ENCODE assay signal across 13 cellular contexts in genomic region chr3:169659096-169659521, GRCh38. TPM values are rescaled to one million over a fixed set of nuclear protein-coding genes. Genes with fewer than 3 reads are reported as not detected.
A peak's percentile ranks its signal among the peaks of the same experiment; 100 is the strongest.
DNase-seq lines count a peak whose midpoint lies in the region; ATAC-seq and TF ChIP-seq lines count a peak whose summit lies in the region.
"Had no signal": no experiment of that assay in that cellular context is flagged by ENCODE, and none has a peak within 500 bp of the region (broad histone marks: within the 10 kb centered on the region; RNA-seq: fewer than 3 reads in every experiment).

No MANE protein-coding gene starts in this region.

- no peak overlapping the region for H3K14ac ChIP-seq in neuronal stem cell (ENCODE audit: low read length)

- H2BK5ac ChIP-seq in neuronal stem cell (ENCODE audit: low read length) = no peak overlapping the region

- peak overlapping the region; percentile 95 for H3K27ac ChIP-seq in left ventricle myocardium inferior (replicated peaks)
- H3K27ac ChIP-seq in neuronal stem cell (replicated peaks; ENCODE audit: low read length) = no peak overlapping the region
- H3K27ac ChIP-seq: foreskin keratinocyte, PC-9 had no signal

- WGBS in neuronal stem cell (ENCODE audit: extremely low coverage in 2 of 2, insufficient read length in 2 of 2, insufficient replicate concordance in 1 of 2), 2 donors = no CpG with 5 or more reads among the region's 5 CpGs

- peak overlapping the region; percentile 85 for H3K4me3 ChIP-seq in left ventricle myocardium inferior
- H3K4me3 ChIP-seq in neuronal stem cell (ENCODE audit: low read length in 2 of 2) = no peak overlapping the region
- H3K4me3 ChIP-seq: PC-9 had no signal

- H3K4me2 ChIP-seq in neuronal stem cell (ENCODE audit: insufficient read depth, low read length, poor library complexity, severe bottlenecking) = peak overlapping the region; percentile 76
- H3K4me2 ChIP-seq: PC-9 had no signal

- no peak overlapping the region for H2BK15ac ChIP-seq in neuronal stem cell (ENCODE audit: low read length)

- H2BK120ac ChIP-seq in neuronal stem cell (ENCODE audit: low read depth, low read length) = no peak overlapping the region

- H4K8ac ChIP-seq in neuronal stem cell (ENCODE audit: low read depth, low read length) = no peak overlapping the region

- no peak overlapping the region for H2AFZ ChIP-seq in neuronal stem cell (ENCODE audit: low read length)
- H2AFZ ChIP-seq: PC-9 had no signal

- peaks cover 2% of the 10 kb centered on the region for H3K79me1 ChIP-seq in neuronal stem cell (ENCODE audit: low read depth, low read length)

- no peak for TF ChIP-seq CTCF in left ventricle myocardium inferior (IDR thresholded peaks at IDR 0.05; ENCODE audit: borderline replicate concordance)

- DNase-seq in ELF-1 (ENCODE audit: low read depth, low spot score) (peak; percentile 74), NCI-H69 (lab: John Stamatoyannopoulos, UW) (peak; percentile 60), left ventricle myocardium inferior (peak; percentile 36), neuronal stem cell (ENCODE audit: low spot score) (peak; percentile 36)
- DNase-seq in central memory CD4-positive, alpha-beta T cell = no peak
- DNase-seq: activated CD8-positive, alpha-beta memory T cell treated with anti-CD3 and anti-CD28 coated beads, Interleukin-2, amount 50 U/mL, for 4 hours; foreskin keratinocyte; NCI-H2227 treated with DMSO at 0.1 percent for 48 hours; PC-9 had no signal

- H2BK12ac ChIP-seq in neuronal stem cell (ENCODE audit: low read length) = no peak overlapping the region

- no peak overlapping the region for H4K91ac ChIP-seq in neuronal stem cell (ENCODE audit: low read depth, low read length, poor library complexity)

- H2AK5ac ChIP-seq in neuronal stem cell (ENCODE audit: low read depth, low read length) = no peak overlapping the region

- no peak overlapping the region for H3K9ac ChIP-seq in neuronal stem cell (ENCODE audit: low read depth, low read length, poor library complexity)

- H3K9me3 ChIP-seq in left ventricle myocardium inferior (replicated peaks) = no peaks in the 10 kb centered on the region
- no peaks in the 10 kb centered on the region for H3K9me3 ChIP-seq in neuronal stem cell (replicated peaks in 1 of 2; ENCODE audit: control insufficient read depth in 2 of 2, insufficient read depth in 1 of 2, low read depth in 1 of 2, low read length in 2 of 2)

- H3K27me3 ChIP-seq in left ventricle myocardium inferior (ENCODE audit: low read depth) (peaks cover 69% of the 10 kb centered on the region), neuronal stem cell (ENCODE audit: control insufficient read depth in 3 of 3, insufficient read depth in 3 of 3, low read depth in 1 of 3, low read length in 3 of 3) (peaks cover 0 to 84% (median 22%) of the 10 kb centered on the region in 3 experiments)

- H3K18ac ChIP-seq in neuronal stem cell (ENCODE audit: low read length) = no peak overlapping the region

- H3K36me3 ChIP-seq in left ventricle myocardium inferior = no peaks in the 10 kb centered on the region
- no peaks in the 10 kb centered on the region for H3K36me3 ChIP-seq in neuronal stem cell (replicated peaks in 1 of 2; ENCODE audit: control insufficient read depth in 2 of 2, insufficient read depth in 2 of 2, low read length in 2 of 2)

- intact Hi-C loops in left ventricle myocardium inferior (cut with micrococcal nuclease) = no loop called here

- no peak overlapping the region for H3K23ac ChIP-seq in neuronal stem cell (ENCODE audit: low read depth, low read length, poor library complexity)

- H3K4me1 ChIP-seq in left ventricle myocardium inferior (peaks cover 76% of the 10 kb centered on the region), neuronal stem cell (ENCODE audit: control insufficient read depth in 2 of 2, insufficient read depth in 1 of 2, low read depth in 1 of 2, low read length in 2 of 2) (peaks cover 2 to 12% of the 10 kb centered on the region in 2 donors)

- H3K4ac ChIP-seq in neuronal stem cell (ENCODE audit: low read length) = no peak overlapping the region

- ATAC-seq in GM18520 (IDR thresholded peaks at IDR 0.05; ENCODE audit: unreplicated experiment) = no peak
- ATAC-seq in HG02852 (IDR thresholded peaks at IDR 0.05; ENCODE audit: unreplicated experiment) = no peak
- no peak for ATAC-seq in HG02588 (IDR thresholded peaks at IDR 0.05; ENCODE audit: unreplicated experiment)
- ATAC-seq: foreskin keratinocyte had no signal

RNA-seq across cellular contexts. Expression of gene MECOM, which starts 4.4 kb away (rescaled TPM):
- total RNA-seq in left ventricle myocardium inferior = 18.1 TPM
- polyA plus RNA-seq in neuronal stem cell (2013, experiment 1 of 2) = 2.4 TPM
- 2.4 TPM for polyA plus RNA-seq in neuronal stem cell (2013, experiment 2 of 2)
- total RNA-seq: CD4-positive, alpha-beta memory T cell had no signal
